Comparison of ENCODE assay signal across 8 cellular contexts in genomic region chr20:461254-462198, GRCh38. TPM values are rescaled to one million over a fixed set of nuclear protein-coding genes. Genes with fewer than 3 reads are reported as not detected.
A peak's percentile ranks its signal among the peaks of the same experiment; 100 is the strongest.
DNase-seq lines count a peak whose midpoint lies in the region; ATAC-seq and TF ChIP-seq lines count a peak whose summit lies in the region.

No MANE protein-coding gene starts in this region.

- no peaks in the 10 kb centered on the region for H3K9me2 ChIP-seq in neural cell (ENCODE audit: insufficient read depth, low read length)

- H3K9me3 ChIP-seq in fibroblast of lung (ENCODE audit: control insufficient read depth, insufficient read depth, low read depth, low read length): no peaks in the 10 kb centered on the region
- no peaks in the 10 kb centered on the region for H3K9me3 ChIP-seq in neural cell (ENCODE audit: low read length)
- H3K9me3 ChIP-seq in thymus (ENCODE audit: control insufficient read depth): no peaks in the 10 kb centered on the region

- ATAC-seq in GM18517 (IDR thresholded peaks at IDR 0.05; ENCODE audit: unreplicated experiment): peak; percentile 21
- ATAC-seq in HG03045 (IDR thresholded peaks at IDR 0.05; ENCODE audit: unreplicated experiment): peak; percentile 40

- H4K20me1 ChIP-seq in fibroblast of lung (ENCODE audit: control insufficient read depth, extremely low read depth, insufficient read depth, low read length) (peaks cover 2% of the 10 kb centered on the region), neural cell (ENCODE audit: insufficient read depth) (no peaks in the 10 kb centered on the region)

- peak overlapping the region; percentile 71 for H3K27ac ChIP-seq in ACC112 (ENCODE audit: low read depth, low read length)
- peak overlapping the region; percentile 87 for H3K27ac ChIP-seq in fibroblast of lung (ENCODE audit: insufficient read depth, low read length)
- peak overlapping the region; percentile 64 for H3K27ac ChIP-seq in neural cell (ENCODE audit: low read length)
- H3K27ac ChIP-seq in thymus (ENCODE audit: low read depth): peak overlapping the region; percentile 91

- H3K79me2 ChIP-seq in ACC112 (ENCODE audit: control insufficient read depth, insufficient read depth, low read length, unreplicated experiment) (peaks cover 52% of the 10 kb centered on the region), fibroblast of lung (ENCODE audit: control insufficient read depth, insufficient read depth, low read length) (peaks cover 49% of the 10 kb centered on the region), neural cell (replicated peaks; ENCODE audit: insufficient read depth, low read length) (peaks cover 34% of the 10 kb centered on the region)

- H3K4me2 ChIP-seq in fibroblast of lung (ENCODE audit: extremely low read depth, insufficient read depth, low read length) (peak overlapping the region; percentile 85), neural cell (ENCODE audit: low read length) (peak overlapping the region; percentile 58)

- TF ChIP-seq EP300 in neural cell (conservative IDR thresholded peaks at IDR 0.05; ENCODE audit: poor library complexity, severe bottlenecking): no peak

- TF ChIP-seq CTCF in fibroblast of lung (conservative IDR thresholded peaks at IDR 0.05 in 1 of 2, IDR thresholded peaks at IDR 0.05 in 1 of 2; ENCODE audit: low read depth in 1 of 2, low read length in 2 of 2) (no peak), neural cell (IDR thresholded peaks at IDR 0.05; ENCODE audit: poor library complexity, severe bottlenecking) (no peak)

- H3F3A ChIP-seq in neural cell (ENCODE audit: insufficient read depth, low read length, poor library complexity, severe bottlenecking): no peaks in the 10 kb centered on the region

- H2AFZ ChIP-seq in ACC112 (ENCODE audit: low read length, unreplicated experiment) (peak overlapping the region; percentile 85), fibroblast of lung (ENCODE audit: low read length) (peak overlapping the region; percentile 52), neural cell (ENCODE audit: low read depth, low read length) (no peak overlapping the region)

- WGBS in thymus: 14% methylated on average over 60 of the region's 60 CpGs

- no peak for TF ChIP-seq RAD21 in neural cell (conservative IDR thresholded peaks at IDR 0.05)

- H3K36me3 ChIP-seq in ACC112 (ENCODE audit: insufficient read depth, low read length): no peaks in the 10 kb centered on the region
- no peaks in the 10 kb centered on the region for H3K36me3 ChIP-seq in fibroblast of lung (ENCODE audit: control insufficient read depth, insufficient read depth, low read length)
- H3K36me3 ChIP-seq in neural cell (ENCODE audit: insufficient read depth, low read length): no peaks in the 10 kb centered on the region
- H3K36me3 ChIP-seq in thymus (ENCODE audit: control insufficient read depth, insufficient read depth): no peaks in the 10 kb centered on the region

- H3K9ac ChIP-seq in fibroblast of lung (ENCODE audit: insufficient read depth, low read length) (peak overlapping the region; percentile 89), neural cell (ENCODE audit: low read length) (peak overlapping the region; percentile 76)

- H3K4me3 ChIP-seq in ACC112 (ENCODE audit: low read depth, low read length): peak overlapping the region; percentile 93
- H3K4me3 ChIP-seq in fibroblast of lung (replicated peaks in 1 of 4; ENCODE audit: control extremely low read depth in 1 of 4, insufficient read depth in 1 of 4, low read depth in 3 of 4, low read length in 4 of 4): peak overlapping the region; percentile 60 to 93 (median 86)
- H3K4me3 ChIP-seq in neural cell (ENCODE audit: low read length): peak overlapping the region; percentile 95
- H3K4me3 ChIP-seq in thymus (ENCODE audit: low read length): peak overlapping the region; percentile 92

- peaks cover 15% of the 10 kb centered on the region for H3K4me1 ChIP-seq in ACC112 (ENCODE audit: control insufficient read depth, insufficient read depth, low read length, unreplicated experiment)
- peaks cover 8% of the 10 kb centered on the region for H3K4me1 ChIP-seq in fibroblast of lung (ENCODE audit: control insufficient read depth, extremely low read depth, insufficient read depth, low read length)
- peaks cover 16% of the 10 kb centered on the region for H3K4me1 ChIP-seq in thymus (ENCODE audit: control insufficient read depth, insufficient read depth, low read length)

- H3K27me3 ChIP-seq in ACC112 (ENCODE audit: insufficient read depth, low read length) (no peaks in the 10 kb centered on the region), fibroblast of lung (ENCODE audit: control insufficient read depth, insufficient read depth, low read length) (no peaks in the 10 kb centered on the region), neural cell (ENCODE audit: insufficient read depth, low read depth, low read length) (no peaks in the 10 kb centered on the region), thymus (ENCODE audit: control insufficient read depth, insufficient read depth) (no peaks in the 10 kb centered on the region)

- DNase-seq in NCI-H526 (lab: John Stamatoyannopoulos, UW) (peak; percentile 44 to 76), fibroblast of lung (ENCODE audit: low read depth in 2 of 2) (peak; percentile 40 to 60)
- DNase-seq in activated T-cell treated with anti-CD3 and anti-CD28 coated beads, Interleukin-2, amount 50 U/mL, for 48 hours: peak; percentile 64 to 72

TF ChIP-seq in neural cell, 6 proteins besides CTCF, POLR2A, EP300 and RAD21:
- TF ChIP-seq REST (IDR thresholded peaks at IDR 0.05; ENCODE audit: borderline replicate concordance) (no peak), EZH2 (IDR thresholded peaks at IDR 0.05; ENCODE audit: borderline replicate concordance, insufficient read depth, low read length, poor library complexity, severe bottlenecking) (no peak), POLR2AphosphoS5 (IDR thresholded peaks at IDR 0.05) (peak; percentile 15)

RNA-seq across cellular contexts. Expression of gene TBC1D20, which starts 0.8 kb away (rescaled TPM):
- 28.8 and 33.9 TPM in 2 replicates for total RNA-seq in fibroblast of lung
- polyA plus RNA-seq in fibroblast of lung (36.8 and 38.3 TPM in 2 replicates), neural cell (25.1 and 28.4 TPM in 2 replicates), thymus (16.2 TPM)
- 26.4 and 32.0 TPM in 2 replicates for polyA plus RNA-seq in fibroblast of lung (2012)
- polyA minus RNA-seq in fibroblast of lung (ENCODE audit: low replicate concordance) (85.2 and 108 TPM in 2 replicates), neural cell (26.8 and 27.6 TPM in 2 replicates)

RNA-seq across cellular contexts. Expression of gene RBCK1, which starts 53.4 kb away (rescaled TPM):
- total RNA-seq in fibroblast of lung: 81.7 and 89.0 TPM in 2 replicates
- polyA plus RNA-seq in fibroblast of lung (35.2 and 36.3 TPM in 2 replicates), neural cell (38.4 and 60.2 TPM in 2 replicates), thymus (140 TPM)
- 75.4 and 89.7 TPM in 2 replicates for polyA plus RNA-seq in fibroblast of lung (2012)
- polyA minus RNA-seq in fibroblast of lung (ENCODE audit: low replicate concordance) (155 and 234 TPM in 2 replicates), neural cell (23.1 and 23.2 TPM in 2 replicates)

Comparison
In these comparisons a context has a peak if more than half of its experiments do, and no peak if none do; other contexts are left out.
1. Peak in every context shown above with its lines: DNase-seq, ATAC-seq, H3K4me3 ChIP-seq and H3K27ac ChIP-seq.